12 cellular contexts compared by ENCODE assay signal in the genomic region with DNA sequence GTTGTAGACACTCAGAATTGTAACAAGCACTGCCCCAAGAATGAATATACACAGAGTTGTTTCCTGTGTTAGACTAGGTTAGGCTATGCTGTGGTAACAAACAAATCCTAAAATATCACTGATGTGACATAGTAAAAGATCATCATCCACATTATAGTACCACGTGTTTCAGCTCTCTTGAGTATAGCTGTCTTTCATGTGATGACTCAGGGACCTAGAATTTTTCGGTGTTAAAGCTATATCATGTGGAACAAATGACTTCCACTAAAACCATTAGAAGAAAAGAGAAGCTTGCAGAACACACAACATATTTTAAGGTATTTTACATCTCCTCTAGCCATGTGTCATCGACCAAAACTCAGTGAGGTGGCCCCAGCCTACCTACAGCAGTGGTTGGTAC.
DNase-seq lines count a peak whose midpoint lies in the region; ATAC-seq, FAIRE-seq and TF ChIP-seq lines count a peak whose summit lies in the region.
"Had no signal": no experiment of that assay in that cellular context is flagged by ENCODE, and none has a peak within 500 bp of the region (broad histone marks: within the 10 kb centered on the region; RNA-seq: fewer than 3 reads in every experiment).

No MANE protein-coding gene starts in this region.

- no peak overlapping the region for H3K4me3 Mint-ChIP-seq in T-cell
- no peak overlapping the region for H3K4me3 Mint-ChIP-seq in nephron progenitor cell
- H3K4me3 Mint-ChIP-seq: activated CD4-positive, alpha-beta memory T cell treated with anti-CD3 and anti-CD28 coated beads for 36 hours; brain had no signal

- H3K36me3 Mint-ChIP-seq in T-cell (no peaks in the 10 kb centered on the region), nephron progenitor cell (ENCODE audit: low read depth) (peaks cover 10% of the 10 kb centered on the region)

- H3K4me1 Mint-ChIP-seq in T-cell = no peaks in the 10 kb centered on the region
- no peaks in the 10 kb centered on the region for H3K4me1 Mint-ChIP-seq in nephron progenitor cell

- POLR2A ChIA-PET in T-cell (lab: Charles Lee) = no interaction called here

- H3K9me3 Mint-ChIP-seq in T-cell (peaks cover 18 to 30% (median 20%) of the 10 kb centered on the region in 3 donors), nephron progenitor cell (peaks cover 31% of the 10 kb centered on the region)

- TF ChIP-seq CTCF in nephron progenitor cell (IDR thresholded peaks at IDR 0.05) = no peak

- H3K27ac Mint-ChIP-seq in T-cell = no peak overlapping the region
- H3K27ac Mint-ChIP-seq in nephron progenitor cell = no peak overlapping the region
- H3K27ac Mint-ChIP-seq: activated CD4-positive, alpha-beta memory T cell treated with anti-CD3 and anti-CD28 coated beads for 36 hours; brain had no signal

- CTCF ChIA-PET in T-cell (lab: Charles Lee) = no interaction called here

- H3K27me3 Mint-ChIP-seq in T-cell (peaks cover 0 to 5% of the 10 kb centered on the region in 2 donors), nephron progenitor cell (ENCODE audit: low read depth, poor library complexity) (no peaks in the 10 kb centered on the region)
- H3K27me3 Mint-ChIP-seq: activated CD4-positive, alpha-beta memory T cell treated with anti-CD3 and anti-CD28 coated beads for 36 hours had no signal

- ATAC-seq in HG02885 (IDR thresholded peaks at IDR 0.05; ENCODE audit: poor library complexity, unreplicated experiment) = peak; percentile 83
- no peak for ATAC-seq in T-cell (replicated peaks in 1 of 4)
- ATAC-seq: left colon had no signal

- peak; percentile 1 for DNase-seq in DMS53 (lab: John Stamatoyannopoulos, UW)
- DNase-seq in DMS53 treated with DMSO at 0.1 percent for 48 hours (lab: John Stamatoyannopoulos, UW; ENCODE audit: unreplicated experiment) = no peak
- DNase-seq in RCC 7860 (ENCODE audit: low spot score) = peak; percentile 74
- DNase-seq in non-pigmented ciliary epithelial cell (ENCODE audit: low read depth) = peak; percentile 50
- DNase-seq in T-cell = no peak
- no peak for DNase-seq in nephron progenitor cell
- DNase-seq in NCI-H1417 (lab: John Stamatoyannopoulos, UW) = no peak
- DNase-seq: activated CD4-positive, alpha-beta memory T cell treated with anti-CD3 and anti-CD28 coated beads for 36 hours; left colon; NCI-H446 treated with DMSO at 0.1 percent for 48 hours had no signal

- FAIRE-seq in RCC 7860 (lab: Jason Lieb, UNC) = peak; percentile 85

Comparison
In these comparisons a context has a peak if more than half of its experiments do, and no peak if none do; other contexts are left out.
1. DNase-seq: peak in DMS53 (single experiment), RCC 7860 (single experiment) and non-pigmented ciliary epithelial cell (single experiment); none in DMS53 treated with DMSO at 0.1 percent for 48 hours (single experiment), T-cell (0 of 34), nephron progenitor cell (single experiment) and NCI-H1417 (0 of 3).